In the genomic region with DNA sequence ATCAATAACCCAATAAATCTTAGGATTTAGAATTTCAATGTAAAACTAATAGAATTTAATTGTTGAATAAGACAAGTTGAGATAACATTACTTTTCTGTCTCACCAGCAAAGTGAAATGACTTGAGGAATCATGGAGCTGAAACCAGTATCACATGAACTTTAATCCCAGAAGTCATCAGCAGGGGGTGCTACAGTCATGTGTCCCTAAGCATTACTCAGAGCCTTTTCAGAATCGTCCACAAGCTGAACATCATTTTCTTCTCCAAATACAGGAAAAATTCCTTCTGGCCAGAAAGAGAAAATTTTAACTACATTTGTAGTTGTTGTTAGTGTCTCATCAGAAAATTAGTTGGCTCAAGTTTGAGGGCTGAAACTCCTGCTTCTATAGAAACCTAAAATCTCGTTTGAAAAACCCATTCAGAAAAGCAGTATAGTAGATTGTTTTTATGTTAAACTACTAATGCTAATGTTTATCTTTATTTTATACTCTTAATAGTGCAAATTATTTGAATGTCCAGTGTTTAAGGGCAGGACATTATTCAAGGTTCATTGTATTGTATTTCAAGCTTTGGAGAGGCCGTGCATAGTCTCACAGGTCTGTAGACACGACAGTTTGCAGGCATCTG, we compare ENCODE assay signal across 8 cellular contexts.
DNase-seq lines count a peak whose midpoint lies in the region; ATAC-seq lines count a peak whose summit lies in the region.

No MANE protein-coding gene starts in this region.

- peak; percentile 34 for DNase-seq in COLO668 (lab: John Stamatoyannopoulos, UW; ENCODE audit: unreplicated experiment)
- peak; percentile 58 for DNase-seq in NCI-H526 treated with DMSO at 0.1 percent for 48 hours (lab: John Stamatoyannopoulos, UW)
- peak; percentile 71 for DNase-seq in dedifferentiated amniotic fluid mesenchymal stem cell (ENCODE audit: extremely low spot score)
- peak; percentile 35 for DNase-seq in midbrain (lab: John Stamatoyannopoulos, UW)
- DNase-seq in activated CD4-positive, CD25-positive, alpha-beta regulatory T cell (lab: John Stamatoyannopoulos, UW), result no peak
- DNase-seq in NCI-H1048 (lab: John Stamatoyannopoulos, UW), result no peak

- ATAC-seq in GM18498 (IDR thresholded peaks at IDR 0.05; ENCODE audit: unreplicated experiment), result peak; percentile 64
- peak; percentile 49 for ATAC-seq in HG03139 (IDR thresholded peaks at IDR 0.05; ENCODE audit: unreplicated experiment)

Comparison
In these comparisons a context has a peak if more than half of its experiments do, and no peak if none do; other contexts are left out.
1. DNase-seq: peak in COLO668 (single experiment), NCI-H526 treated with DMSO at 0.1 percent for 48 hours (single experiment), dedifferentiated amniotic fluid mesenchymal stem cell (single experiment) and midbrain (single experiment); none in activated CD4-positive, CD25-positive, alpha-beta regulatory T cell (0 of 4) and NCI-H1048 (single experiment).